ENCODE assay signal across 8 cellular contexts in the genomic region with DNA sequence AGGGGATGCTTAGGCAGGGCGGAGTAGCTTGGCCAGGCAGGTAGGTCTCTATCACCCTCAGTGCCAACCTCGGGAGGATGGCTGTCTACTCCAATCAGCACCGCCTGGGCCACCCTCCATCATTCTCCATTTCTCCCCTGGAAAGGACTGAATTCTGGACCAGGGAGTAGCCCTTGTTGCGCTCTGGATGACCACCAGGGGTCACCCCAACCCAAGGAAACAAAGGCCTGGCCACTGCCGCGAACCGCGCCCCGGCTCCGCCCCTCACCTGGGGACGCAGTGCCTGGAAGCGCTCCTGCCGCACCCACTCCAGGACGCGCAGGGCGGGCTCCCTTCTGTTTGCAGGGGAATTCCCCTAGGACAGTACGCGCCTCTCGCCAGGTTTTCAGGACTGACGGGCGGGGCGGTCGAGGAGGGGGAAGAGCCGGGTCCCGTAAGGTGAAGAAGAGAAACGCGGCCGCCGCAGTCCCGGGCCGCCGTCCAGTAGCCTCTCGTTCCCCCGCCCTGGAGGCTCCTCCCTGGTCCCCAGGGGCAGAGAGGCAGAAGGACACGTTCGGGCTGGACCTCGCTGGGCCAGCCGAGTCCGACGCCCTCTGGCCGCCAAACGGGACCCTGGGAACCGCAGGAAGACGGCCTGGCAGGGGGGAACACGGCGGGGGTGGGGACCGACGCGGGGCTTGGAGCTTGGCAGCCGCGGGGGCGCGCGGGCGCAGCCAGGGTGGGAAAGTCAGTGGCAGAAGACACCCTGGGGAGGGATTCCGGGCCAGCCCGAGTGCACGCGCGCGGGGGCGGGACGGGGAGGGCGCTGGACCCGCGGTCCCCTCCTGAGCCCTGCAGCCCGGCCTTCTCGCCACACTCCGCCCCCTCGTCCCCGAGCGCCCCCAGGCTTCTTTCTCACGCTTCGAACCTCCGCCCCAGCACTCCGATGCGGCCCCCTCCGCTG. TPM values are rescaled to one million over a fixed set of nuclear protein-coding genes. Genes with fewer than 3 reads are reported as not detected.
DNase-seq lines count a peak whose midpoint lies in the region; ATAC-seq and TF ChIP-seq lines count a peak whose summit lies in the region.

No MANE protein-coding gene starts in this region.

- no peaks in the 10 kb centered on the region for H3K9me3 Mint-ChIP-seq in activated CD8-positive, alpha-beta T cell treated with anti-CD3 and anti-CD28 coated beads, Interleukin-2, amount 10 ng/mL, durations not matched to agents 7 days and 5 days (ENCODE audit: insufficient read depth)

- CTCF ChIA-PET in activated CD8-positive, alpha-beta T cell treated with anti-CD3 and anti-CD28 coated beads, Interleukin-2, amount 10 ng/mL, durations not matched to agents 7 days and 5 days (lab: Charles Lee), result interaction anchor here (0.6 to 7.7 kb wide), 14 partner anchors 7 to 354 kb away, joined by 3 to 100 read pairs (median 4); a partner anchor contains a TSS

- peaks cover 54% of the 10 kb centered on the region for H3K27me3 Mint-ChIP-seq in activated CD8-positive, alpha-beta T cell treated with anti-CD3 and anti-CD28 coated beads, Interleukin-2, amount 10 ng/mL, durations not matched to agents 7 days and 5 days (ENCODE audit: low read depth)

- peaks cover 19% of the 10 kb centered on the region for H3K4me1 Mint-ChIP-seq in activated CD8-positive, alpha-beta T cell treated with anti-CD3 and anti-CD28 coated beads, Interleukin-2, amount 10 ng/mL, durations not matched to agents 7 days and 5 days (ENCODE audit: low read depth)

- no peaks in the 10 kb centered on the region for H3K36me3 Mint-ChIP-seq in activated CD8-positive, alpha-beta T cell treated with anti-CD3 and anti-CD28 coated beads, Interleukin-2, amount 10 ng/mL, durations not matched to agents 7 days and 5 days (ENCODE audit: low read depth)

- H3K27ac Mint-ChIP-seq in activated CD8-positive, alpha-beta T cell treated with anti-CD3 and anti-CD28 coated beads, Interleukin-2, amount 10 ng/mL, durations not matched to agents 7 days and 5 days, result no peak overlapping the region

- H3K4me3 Mint-ChIP-seq in activated CD8-positive, alpha-beta T cell treated with anti-CD3 and anti-CD28 coated beads, Interleukin-2, amount 10 ng/mL, durations not matched to agents 7 days and 5 days, result peak overlapping the region; percentile 79

- DNase-seq in AG09309 (ENCODE audit: low read depth) (no peak), NCI-H82 (lab: John Stamatoyannopoulos, UW) (peak; percentile 83), medulla oblongata (ENCODE audit: extremely low spot score) (peak; percentile 85)
- DNase-seq in activated CD8-positive, alpha-beta T cell treated with anti-CD3 and anti-CD28 coated beads, Interleukin-2, amount 10 ng/mL, durations not matched to agents 7 days and 5 days, result peak; percentile 92
- peak; percentile 82 for DNase-seq in effector CD4-positive, alpha-beta T cell
- peak; percentile 73 to 90 (median 84) for DNase-seq in stimulated activated CD4-positive, alpha-beta T cell treated with anti-CD3 and anti-CD28 coated beads, TNF-alpha, amount 100 ng/mL, for 24 hours (ENCODE audit: low read depth in 3 of 3)

- peak; percentile 76 for ATAC-seq in GM19025 (IDR thresholded peaks at IDR 0.05; ENCODE audit: low read depth, unreplicated experiment)
- ATAC-seq in HG03457 (IDR thresholded peaks at IDR 0.05; ENCODE audit: unreplicated experiment), result peak; percentile 61
- peak; percentile 97 for ATAC-seq in activated CD8-positive, alpha-beta T cell treated with anti-CD3 and anti-CD28 coated beads, Interleukin-2, amount 10 ng/mL, durations not matched to agents 7 days and 5 days

- peak overlapping the region; percentile 49 for H3K4me3 ChIP-seq in AG09309 (ENCODE audit: control insufficient read depth, low read depth, low read length)

- POLR2A ChIA-PET in activated CD8-positive, alpha-beta T cell treated with anti-CD3 and anti-CD28 coated beads, Interleukin-2, amount 10 ng/mL, durations not matched to agents 7 days and 5 days (lab: Charles Lee), result interaction anchor here (1.0 kb wide), 1 partner anchor 53 kb away, joined by 3 read pairs; no protein-coding TSS in a partner anchor

- peak; percentile 88 for TF ChIP-seq CTCF in AG09309 (IDR thresholded peaks at IDR 0.05; ENCODE audit: control insufficient read depth, insufficient read depth, low read depth, low read length, missing control alignments)

RNA-seq across cellular contexts. Expression of a gene that starts 7.1 kb away (rescaled TPM):
- total RNA-seq in activated CD8-positive, alpha-beta T cell treated with anti-CD3 and anti-CD28 coated beads, Interleukin-2, amount 10 ng/mL, durations not matched to agents 7 days and 5 days, result under 1 TPM; 0.05 TPM

RNA-seq across cellular contexts. Expression of a gene that starts 30.9 kb away (rescaled TPM):
- not detected for total RNA-seq in activated CD8-positive, alpha-beta T cell treated with anti-CD3 and anti-CD28 coated beads, Interleukin-2, amount 10 ng/mL, durations not matched to agents 7 days and 5 days

RNA-seq across cellular contexts. Expression of a gene that starts 58.8 kb away (rescaled TPM):
- 1 to 10 TPM; 2.2 to 2.4 TPM for total RNA-seq in activated CD8-positive, alpha-beta T cell treated with anti-CD3 and anti-CD28 coated beads, Interleukin-2, amount 10 ng/mL, durations not matched to agents 7 days and 5 days
